ENCODE assay signal across 15 cellular contexts in genomic region chr4:113394108-113394729, GRCh38.
A peak's percentile ranks its signal among the peaks of the same experiment; 100 is the strongest.
DNase-seq lines count a peak whose midpoint lies in the region; ATAC-seq, FAIRE-seq and TF ChIP-seq lines count a peak whose summit lies in the region.
"Had no signal": no experiment of that assay in that cellular context is flagged by ENCODE, and none has a peak within 500 bp of the region (broad histone marks: within the 10 kb centered on the region; RNA-seq: fewer than 3 reads in every experiment).

No MANE protein-coding gene starts in this region.

- H3K36me3 ChIP-seq in HepG2 (replicated peaks in 1 of 2; ENCODE audit: control insufficient read depth in 1 of 2, insufficient read depth in 2 of 2, low read length in 2 of 2) = no peaks in the 10 kb centered on the region
- H3K36me3 ChIP-seq: BE2C, SJSA1 had no signal

- POLR2A ChIA-PET in HepG2 (lab: Yijun Ruan, JAX) = interaction anchor here (0.6 to 1.4 kb wide), 2 partner anchors 105 to 367 kb away, joined by 3 to 4 read pairs; no protein-coding TSS in a partner anchor

- H3K4me1 ChIP-seq in HepG2 (ENCODE audit: insufficient read depth, low read length) = peaks cover 38% of the 10 kb centered on the region
- H3K4me1 ChIP-seq: BE2C had no signal

- no peak overlapping the region for H3K9ac ChIP-seq in HepG2 (ENCODE audit: insufficient read depth, low read depth, low read length)

- H3K9me3 ChIP-seq in HepG2 (ENCODE audit: low read length) = no peaks in the 10 kb centered on the region
- H3K9me3 ChIP-seq: BE2C, SJSA1 had no signal

- no peaks in the 10 kb centered on the region for H3K9me3 Mint-ChIP-seq in stimulated activated naive B cell treated with anti-CD40 and anti-IgM and Interleukin-4, amounts not matched to agents 10 μg/mL and 1 μg/mL and 100 μg/mL, for 72 hours
- H3K9me3 Mint-ChIP-seq: CD14-positive monocyte had no signal

- no peak for TF ChIP-seq CTCF in HepG2 (CRISPR knock-in tag; IDR thresholded peaks at IDR 0.05)

- H2AFZ ChIP-seq in HepG2 (ENCODE audit: low read length) = no peak overlapping the region

- TF ChIP-seq RAD21 in HepG2 (CRISPR knock-in tag; IDR thresholded peaks at IDR 0.05) = no peak

- H3K79me2 ChIP-seq in HepG2 (ENCODE audit: insufficient read depth, low read length) = no peaks in the 10 kb centered on the region

- no peaks in the 10 kb centered on the region for H3K36me3 Mint-ChIP-seq in stimulated activated naive B cell treated with anti-CD40 and anti-IgM and Interleukin-4, amounts not matched to agents 10 μg/mL and 1 μg/mL and 100 μg/mL, for 72 hours
- H3K36me3 Mint-ChIP-seq: CD14-positive monocyte; CD8-positive, alpha-beta memory T cell; IgD-negative memory B cell had no signal

- 31% methylated on average over 3 of the region's 3 CpGs for WGBS in HepG2 (ENCODE audit: low lambda C conversion rate)

- no peak for FAIRE-seq in HepG2 (lab: Jason Lieb, UNC)

- no peaks in the 10 kb centered on the region for H3K27me3 ChIP-seq in HepG2 (ENCODE audit: control insufficient read depth in 1 of 2, insufficient read depth in 2 of 2, low read length in 2 of 2)
- H3K27me3 ChIP-seq: BE2C, SJSA1 had no signal

- peaks cover 4 to 6% of the 10 kb centered on the region in 2 donors for H3K27me3 Mint-ChIP-seq in stimulated activated naive B cell treated with anti-CD40 and anti-IgM and Interleukin-4, amounts not matched to agents 10 μg/mL and 1 μg/mL and 100 μg/mL, for 72 hours
- H3K27me3 Mint-ChIP-seq: IgD-negative memory B cell had no signal

- H3K4me2 ChIP-seq in HepG2 (ENCODE audit: low read depth, low read length) = peak overlapping the region; percentile 23; the same call in 1 of the 2 replicates

- ATAC-seq in HG03565 (IDR thresholded peaks at IDR 0.05; ENCODE audit: unreplicated experiment) = peak; percentile 5
- no peak for ATAC-seq in HepG2
- no peak for ATAC-seq in stimulated activated naive B cell treated with anti-CD40 and anti-IgM and Interleukin-4, amounts not matched to agents 10 μg/mL and 1 μg/mL and 100 μg/mL, for 72 hours (replicated peaks)
- ATAC-seq in HG02938 (IDR thresholded peaks at IDR 0.05; ENCODE audit: unreplicated experiment) = no peak

- BruUV-seq in HepG2 (replicated peaks; lab: Mats Ljungman, UMichigan) = no TSS peak

- peak; percentile 3 for DNase-seq in SKM-1 (lab: John Stamatoyannopoulos, UW; ENCODE audit: unreplicated experiment)
- no peak for DNase-seq in SKM-1 treated with dmso at 0.1 percent for 144 hours (lab: John Stamatoyannopoulos, UW; ENCODE audit: unreplicated experiment)
- no peak for DNase-seq in HepG2 (ENCODE audit: low spot score)
- no peak for DNase-seq in stimulated activated naive B cell treated with anti-CD40 and anti-IgM and Interleukin-4, amounts not matched to agents 10 μg/mL and 1 μg/mL and 100 μg/mL, for 72 hours
- DNase-seq in kidney glomerular epithelial cell (lab: John Stamatoyannopoulos, UW) = no peak
- DNase-seq: GOT3, Right ventricle myocardium superior had no signal

- H3K27ac ChIP-seq in HepG2 (ENCODE audit: extremely low read length, insufficient read depth, low read length) = no peak overlapping the region
- H3K27ac ChIP-seq: 22Rv1, SJSA1 had no signal

- H3K27ac Mint-ChIP-seq in stimulated activated naive B cell treated with anti-CD40 and anti-IgM and Interleukin-4, amounts not matched to agents 10 μg/mL and 1 μg/mL and 100 μg/mL, for 72 hours = no peak overlapping the region
- H3K27ac Mint-ChIP-seq: CD14-positive monocyte; CD8-positive, alpha-beta memory T cell; IgD-negative memory B cell had no signal

- intact Hi-C loops in HepG2 (cut with micrococcal nuclease; ENCODE audit: unreplicated experiment) = loop anchor here (1.0 to 10.0 kb wide), 10 partner anchors 133 to 991 kb away; partner anchors contain the start of gene CAMK2D

- in situ Hi-C loops in HepG2 (cut with HindIII; ENCODE audit: extremely low pct_ligation_motif_present, low pct_unique_long_range_greater_than_20kb) = loop anchor here (10.0 kb wide), 2 partner anchors 371 to 501 kb away; partner anchors contain the start of gene CAMK2D

- H3K4me3 ChIP-seq in HepG2 (replicated peaks in 1 of 3; ENCODE audit: insufficient read depth in 1 of 3, low read depth in 2 of 3, low read length in 3 of 3) = no peak overlapping the region
- H3K4me3 ChIP-seq: SJSA1 had no signal

- no peaks in the 10 kb centered on the region for H4K20me1 ChIP-seq in HepG2 (ENCODE audit: insufficient read depth, low read length)

- TF ChIP-seq POLR2A in HepG2 (IDR thresholded peaks at IDR 0.05; ENCODE audit: insufficient read depth in 1 of 2, low read depth in 2 of 2, low read length in 2 of 2) = no peak

- no peak overlapping the region for H3K4me3 Mint-ChIP-seq in stimulated activated naive B cell treated with anti-CD40 and anti-IgM and Interleukin-4, amounts not matched to agents 10 μg/mL and 1 μg/mL and 100 μg/mL, for 72 hours
- H3K4me3 Mint-ChIP-seq: CD14-positive monocyte; CD8-positive, alpha-beta memory T cell; IgD-negative memory B cell had no signal

- H3K4me1 Mint-ChIP-seq in stimulated activated naive B cell treated with anti-CD40 and anti-IgM and Interleukin-4, amounts not matched to agents 10 μg/mL and 1 μg/mL and 100 μg/mL, for 72 hours = no peaks in the 10 kb centered on the region
- H3K4me1 Mint-ChIP-seq: CD14-positive monocyte; CD8-positive, alpha-beta memory T cell; IgD-negative memory B cell had no signal

- CTCF ChIA-PET in HepG2 (lab: Yijun Ruan, JAX; ENCODE audit: low intra/inter-chr PET ratio, low total read pairs) = interaction anchor here (0.8 to 1.7 kb wide), 2 partner anchors 154 to 499 kb away, joined by 3 to 13 read pairs; no protein-coding TSS in a partner anchor

- TF ChIP-seq EP300 in HepG2 (IDR thresholded peaks at IDR 0.05; ENCODE audit: low read depth in 2 of 2, low read length in 2 of 2) (no peak), HepG2 (CRISPR knock-in tag; IDR thresholded peaks at IDR 0.05; ENCODE audit: borderline replicate concordance) (no peak)

TF ChIP-seq in HepG2, 621 proteins besides CTCF, POLR2A, EP300 and RAD21:
- TF ChIP-seq ZNF75D (CRISPR knock-in tag; IDR thresholded peaks at IDR 0.05; ENCODE audit: borderline replicate concordance) = no peak
- no peak for TF ChIP-seq AGO1 (IDR thresholded peaks at IDR 0.05; ENCODE audit: low read depth, low read length, poor library complexity, severe bottlenecking)
- no peak for TF ChIP-seq HOXA9 (CRISPR knock-in tag; IDR thresholded peaks at IDR 0.05; ENCODE audit: borderline replicate concordance)
- TF ChIP-seq HNRNPK (IDR thresholded peaks at IDR 0.05; ENCODE audit: low read depth, low read length, poor library complexity, severe bottlenecking) = peak; percentile 93
TF ChIP-seq in HepG2: peak in this region for 1.
